In the genomic region with DNA sequence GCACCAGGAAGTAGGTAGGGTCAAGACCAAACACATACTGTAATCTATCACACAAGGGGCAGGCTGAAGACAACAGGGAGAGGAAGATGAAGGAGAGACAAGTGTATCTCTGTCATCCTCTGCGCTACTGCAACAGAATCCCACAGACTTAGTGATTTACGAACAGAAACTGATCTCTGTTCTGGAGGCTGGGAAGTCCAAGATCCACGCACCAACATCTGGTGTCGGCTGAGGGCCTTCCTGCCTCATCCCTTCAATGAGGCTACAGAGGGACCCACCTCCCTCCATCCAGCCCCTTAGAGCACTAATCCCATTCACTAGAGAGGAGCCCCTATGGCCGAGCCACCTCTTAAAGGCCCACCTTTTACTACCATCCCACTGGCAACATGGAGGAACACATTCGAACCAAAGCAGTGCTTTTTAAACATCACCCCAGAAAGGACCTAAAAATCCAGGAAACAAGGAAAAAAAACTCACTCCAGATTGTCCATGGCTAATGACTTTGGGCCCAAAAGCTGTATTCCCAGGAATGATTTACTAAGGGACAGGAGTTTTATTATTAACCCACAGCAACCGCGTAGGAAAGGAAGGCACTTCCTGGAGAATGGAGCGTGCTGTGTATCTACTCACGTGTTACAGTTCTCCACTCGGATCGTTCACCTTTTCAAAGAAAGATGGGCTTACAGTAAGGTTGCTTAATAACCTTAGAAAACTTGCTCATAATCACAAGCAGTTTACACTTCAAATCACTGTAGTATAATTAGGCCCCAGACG, we compare ENCODE assay signal across 1 cellular context.
TF ChIP-seq lines count a peak whose summit lies in the region.

No MANE protein-coding gene starts in this region.

TF ChIP-seq in liver, 16 proteins besides CTCF, POLR2A, EP300 and RAD21 (continued from another document):
- TF ChIP-seq, protein P1, sequence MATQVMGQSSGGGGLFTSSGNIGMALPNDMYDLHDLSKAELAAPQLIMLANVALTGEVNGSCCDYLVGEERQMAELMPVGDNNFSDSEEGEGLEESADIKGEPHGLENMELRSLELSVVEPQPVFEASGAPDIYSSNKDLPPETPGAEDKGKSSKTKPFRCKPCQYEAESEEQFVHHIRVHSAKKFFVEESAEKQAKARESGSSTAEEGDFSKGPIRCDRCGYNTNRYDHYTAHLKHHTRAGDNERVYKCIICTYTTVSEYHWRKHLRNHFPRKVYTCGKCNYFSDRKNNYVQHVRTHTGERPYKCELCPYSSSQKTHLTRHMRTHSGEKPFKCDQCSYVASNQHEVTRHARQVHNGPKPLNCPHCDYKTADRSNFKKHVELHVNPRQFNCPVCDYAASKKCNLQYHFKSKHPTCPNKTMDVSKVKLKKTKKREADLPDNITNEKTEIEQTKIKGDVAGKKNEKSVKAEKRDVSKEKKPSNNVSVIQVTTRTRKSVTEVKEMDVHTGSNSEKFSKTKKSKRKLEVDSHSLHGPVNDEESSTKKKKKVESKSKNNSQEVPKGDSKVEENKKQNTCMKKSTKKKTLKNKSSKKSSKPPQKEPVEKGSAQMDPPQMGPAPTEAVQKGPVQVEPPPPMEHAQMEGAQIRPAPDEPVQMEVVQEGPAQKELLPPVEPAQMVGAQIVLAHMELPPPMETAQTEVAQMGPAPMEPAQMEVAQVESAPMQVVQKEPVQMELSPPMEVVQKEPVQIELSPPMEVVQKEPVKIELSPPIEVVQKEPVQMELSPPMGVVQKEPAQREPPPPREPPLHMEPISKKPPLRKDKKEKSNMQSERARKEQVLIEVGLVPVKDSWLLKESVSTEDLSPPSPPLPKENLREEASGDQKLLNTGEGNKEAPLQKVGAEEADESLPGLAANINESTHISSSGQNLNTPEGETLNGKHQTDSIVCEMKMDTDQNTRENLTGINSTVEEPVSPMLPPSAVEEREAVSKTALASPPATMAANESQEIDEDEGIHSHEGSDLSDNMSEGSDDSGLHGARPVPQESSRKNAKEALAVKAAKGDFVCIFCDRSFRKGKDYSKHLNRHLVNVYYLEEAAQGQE (IDR thresholded peaks at IDR 0.05) = no peak
- TF ChIP-seq JUND (IDR thresholded peaks at IDR 0.05) = no peak
- TF ChIP-seq, protein P2, sequence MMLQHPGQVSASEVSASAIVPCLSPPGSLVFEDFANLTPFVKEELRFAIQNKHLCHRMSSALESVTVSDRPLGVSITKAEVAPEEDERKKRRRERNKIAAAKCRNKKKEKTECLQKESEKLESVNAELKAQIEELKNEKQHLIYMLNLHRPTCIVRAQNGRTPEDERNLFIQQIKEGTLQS (IDR thresholded peaks at IDR 0.05) = no peak
- TF ChIP-seq FOXA2 (IDR thresholded peaks at IDR 0.05) = no peak
